ENCODE assay signal across 29 cellular contexts in genomic region chr16:19683453-19684236, GRCh38.
"Had no signal": no experiment of that assay in that cellular context is flagged by ENCODE, and none has a peak within 500 bp of the region (broad histone marks: within the 10 kb centered on the region; RNA-seq: fewer than 3 reads in every experiment).

No MANE protein-coding gene starts in this region.

- H3K27ac ChIP-seq: body of pancreas, breast epithelium, RWPE1, WERI-Rb-1 had no signal

- H3K27ac Mint-ChIP-seq: activated CD4-positive, alpha-beta T cell treated with anti-CD3 and anti-CD28 coated beads, Interleukin-2, amount 10 ng/mL, durations not matched to agents 24 days and 14 days; activated CD8-positive, alpha-beta T cell treated with anti-CD3 and anti-CD28 coated beads for 36 hours; activated naive CD4-positive, alpha-beta T cell treated with anti-CD3 and anti-CD28 coated beads, Interleukin-2, amount 50 U/mL, for 24 hours; activated naive CD8-positive, alpha-beta T cell treated with anti-CD3 and anti-CD28 coated beads, Interleukin-2, amount 10 ng/mL, durations not matched to agents 7 days and 5 days; activated T-cell treated with anti-CD3 and anti-CD28 coated beads, Interleukin-2, amount 50 U/mL, for 24 hours; activated T-helper 2 cell treated with anti-CD3 and anti-CD28 coated beads, Interferon-gamma antibody, Interleukin-2, Interleukin-4, amounts not matched to agents 10 μg/mL and 5 μg/mL and 100 μg/mL, durations not matched to agents 14 hours and 24 hours and 36 hours had no signal

- H3K36me3 ChIP-seq: breast epithelium had no signal

- FAIRE-seq: astrocyte had no signal

- H3K9me3 Mint-ChIP-seq: activated naive CD8-positive, alpha-beta T cell treated with anti-CD3 and anti-CD28 coated beads, Interleukin-2, amount 10 ng/mL, durations not matched to agents 7 days and 5 days had no signal

- H3K27me3 Mint-ChIP-seq: activated CD4-positive, alpha-beta T cell treated with anti-CD3 and anti-CD28 coated beads, Interleukin-2, amount 10 ng/mL, durations not matched to agents 24 days and 14 days; activated CD8-positive, alpha-beta T cell treated with anti-CD3 and anti-CD28 coated beads for 36 hours; activated naive CD4-positive, alpha-beta T cell treated with anti-CD3 and anti-CD28 coated beads, Interleukin-2, amount 50 U/mL, for 24 hours; activated naive CD8-positive, alpha-beta T cell treated with anti-CD3 and anti-CD28 coated beads, Interleukin-2, amount 10 ng/mL, durations not matched to agents 7 days and 5 days; activated T-cell treated with anti-CD3 and anti-CD28 coated beads, Interleukin-2, amount 50 U/mL, for 24 hours had no signal

- ATAC-seq: activated CD8-positive, alpha-beta T cell treated with anti-CD3 and anti-CD28 coated beads for 36 hours; body of pancreas; Panc1; Right ventricle myocardium inferior had no signal

- H3K4me3 Mint-ChIP-seq: activated CD4-positive, alpha-beta T cell treated with anti-CD3 and anti-CD28 coated beads, Interleukin-2, amount 10 ng/mL, durations not matched to agents 24 days and 14 days; activated CD8-positive, alpha-beta T cell treated with anti-CD3 and anti-CD28 coated beads for 36 hours; activated naive CD4-positive, alpha-beta T cell treated with anti-CD3 and anti-CD28 coated beads, Interleukin-2, amount 50 U/mL, for 24 hours; activated naive CD8-positive, alpha-beta T cell treated with anti-CD3 and anti-CD28 coated beads, Interleukin-2, amount 10 ng/mL, durations not matched to agents 7 days and 5 days; activated T-cell treated with anti-CD3 and anti-CD28 coated beads, Interleukin-2, amount 50 U/mL, for 24 hours had no signal

- DNase-seq: activated CD4-positive, alpha-beta T cell treated with anti-CD3 and anti-CD28 coated beads, Interleukin-2, amount 10 ng/mL, durations not matched to agents 24 days and 14 days; activated CD4-positive, alpha-beta T cell treated with anti-CD3 and anti-CD28 coated beads, Interleukin-2, amount 50 U/mL, for 4 hours; activated CD4-positive, CD25-positive, alpha-beta regulatory T cell; activated CD8-positive, alpha-beta T cell treated with anti-CD3 and anti-CD28 coated beads for 36 hours; activated gamma-delta T cell; activated naive CD4-positive, alpha-beta T cell treated with Interleukin-2 at 50 U/mL for 16 hours; activated naive CD8-positive, alpha-beta T cell treated with anti-CD3 and anti-CD28 coated beads, Interleukin-2, amount 10 ng/mL, durations not matched to agents 7 days and 5 days; activated T-cell treated with anti-CD3 and anti-CD28 coated beads, Interleukin-2, amount 50 U/mL, for 24 hours; body of pancreas; cerebellar nuclear complex; NCI-H1105; NCI-H1417 treated with DMSO at 0.1 percent for 48 hours; NCI-H187 treated with DMSO at 0.1 percent for 48 hours; NCI-H2081; NCI-H2171 treated with DMSO at 0.1 percent for 48 hours; NCI-H2227 treated with DMSO at 0.1 percent for 48 hours; NCI-H446 treated with DMSO at 0.1 percent for 48 hours; NCI-H524; NCI-H69; SIG-M5; T1000; WERI-Rb-1 had no signal

- H3K9me3 ChIP-seq: body of pancreas, breast epithelium had no signal

- H3K4me1 ChIP-seq: body of pancreas, breast epithelium had no signal

- H3K27me3 ChIP-seq: body of pancreas, breast epithelium had no signal

- H3K4me3 ChIP-seq: body of pancreas, breast epithelium had no signal
